ENCODE assay signal across 26 cellular contexts in genomic region chr3:46736006-46736872, GRCh38. TPM values are rescaled to one million over a fixed set of nuclear protein-coding genes. Genes with fewer than 3 reads are reported as not detected.
"Had no signal": no experiment of that assay in that cellular context is flagged by ENCODE, and none has a peak within 500 bp of the region (broad histone marks: within the 10 kb centered on the region; RNA-seq: fewer than 3 reads in every experiment).

No MANE protein-coding gene starts in this region.

- H3K27me3 ChIP-seq: pancreas had no signal

- H3K36me3 ChIP-seq: heart left ventricle, neutrophil, pancreas had no signal

- H3K4me3 ChIP-seq: coronary artery, heart left ventricle, pancreas had no signal

- H3K4me1 Mint-ChIP-seq: activated B cell treated with CpG ODN at 0.5 μM for 24 hours; activated CD4-positive, alpha-beta T cell treated with anti-CD3 and anti-CD28 coated beads for 36 hours; activated T-helper 17 cell treated with anti-CD3 and anti-CD28 coated beads, Interleukin-2, amount 50 U/mL, for 72 hours; natural killer cell had no signal

- ATAC-seq: activated CD4-positive, alpha-beta T cell treated with anti-CD3 and anti-CD28 coated beads for 36 hours; activated T-helper 17 cell treated with anti-CD3 and anti-CD28 coated beads, Interleukin-2, amount 50 U/mL, for 72 hours; left lobe of liver; natural killer cell; sciatic nerve had no signal

- H3K9me3 ChIP-seq: heart left ventricle, neutrophil, pancreas had no signal

- FAIRE-seq: bronchial epithelial cell, pancreas, small intestine had no signal

- H3K27ac Mint-ChIP-seq: activated B cell treated with CpG ODN at 0.5 μM for 24 hours; activated CD4-positive, alpha-beta T cell treated with anti-CD3 and anti-CD28 coated beads for 36 hours; activated naive CD8-positive, alpha-beta T cell; activated T-cell treated with anti-CD3 and anti-CD28 coated beads, Interleukin-2, amount 50 U/mL, for 24 hours; activated T-helper 17 cell treated with anti-CD3 and anti-CD28 coated beads, Interleukin-2, amount 50 U/mL, for 72 hours; natural killer cell; T-helper 1 cell treated with Interleukin-12 subunit alpha and Interleukin-12 subunit beta and Interleukin-4 antibody, amounts not matched to agents 30 μg/mL and 1 μg/mL, for 36 hours had no signal

- DNase-seq: activated B cell treated with CpG ODN at 0.5 μM for 24 hours; activated CD4-positive, alpha-beta T cell treated with anti-CD3 and anti-CD28 coated beads for 36 hours; activated CD4-positive, alpha-beta T cell treated with anti-CD3 and anti-CD28 coated beads, Interleukin-2, amount 50 U/mL, for 4 hours; activated CD8-positive, alpha-beta memory T cell treated with anti-CD3 and anti-CD28 coated beads for 24 hours; activated CD8-positive, alpha-beta memory T cell treated with anti-CD3 and anti-CD28 coated beads, Interleukin-2, amount 50 U/mL, for 4 hours; activated naive CD4-positive, alpha-beta T cell; activated T-cell treated with anti-CD3 and anti-CD28 coated beads, Interleukin-2, amount 50 U/mL, for 24 hours; amniotic stem cell; cerebellar nuclear complex; heart left ventricle; midbrain; natural killer cell; pancreas; small intestine; stimulated activated CD4-positive, alpha-beta T cell treated with anti-CD3 and anti-CD28 coated beads, Interleukin-15, amount 100 ng/mL, for 24 hours; stimulated activated naive CD4-positive, alpha-beta T cell treated with Interleukin-2 at 50 U/mL for 16 hours had no signal

- H3K9me3 Mint-ChIP-seq: activated T-cell treated with anti-CD3 and anti-CD28 coated beads, Interleukin-2, amount 50 U/mL, for 24 hours; activated T-helper 17 cell treated with anti-CD3 and anti-CD28 coated beads, Interleukin-2, amount 50 U/mL, for 72 hours; natural killer cell; T-helper 1 cell treated with Interleukin-12 subunit alpha and Interleukin-12 subunit beta and Interleukin-4 antibody, amounts not matched to agents 30 μg/mL and 1 μg/mL, for 36 hours had no signal

- H3K4me1 ChIP-seq: heart left ventricle had no signal

- H3K4me3 Mint-ChIP-seq: activated B cell treated with CpG ODN at 0.5 μM for 24 hours; activated CD4-positive, alpha-beta T cell treated with anti-CD3 and anti-CD28 coated beads for 36 hours; activated naive CD8-positive, alpha-beta T cell; activated T-cell treated with anti-CD3 and anti-CD28 coated beads, Interleukin-2, amount 50 U/mL, for 24 hours; activated T-helper 17 cell treated with anti-CD3 and anti-CD28 coated beads, Interleukin-2, amount 50 U/mL, for 72 hours; natural killer cell; T-helper 1 cell treated with Interleukin-12 subunit alpha and Interleukin-12 subunit beta and Interleukin-4 antibody, amounts not matched to agents 30 μg/mL and 1 μg/mL, for 36 hours had no signal

- H3K36me3 Mint-ChIP-seq: activated naive CD8-positive, alpha-beta T cell; natural killer cell had no signal

- H3K27ac ChIP-seq: coronary artery, heart left ventricle, neutrophil, pancreas had no signal

RNA-seq across cellular contexts. Expression of gene PRSS50, which starts 18.6 kb away (rescaled TPM):
- total RNA-seq: activated B cell treated with CpG ODN at 0.5 μM for 24 hours; activated CD4-positive, alpha-beta T cell treated with anti-CD3 and anti-CD28 coated beads for 36 hours; bronchial epithelial cell; lung microvascular endothelial cell; subcutaneous adipose tissue had no signal

RNA-seq across cellular contexts. Expression of gene TMIE, which starts 35.0 kb away (rescaled TPM):
- total RNA-seq: natural killer cell had no signal
